Comparison of ENCODE assay signal across 8 cellular contexts in the genomic region with DNA sequence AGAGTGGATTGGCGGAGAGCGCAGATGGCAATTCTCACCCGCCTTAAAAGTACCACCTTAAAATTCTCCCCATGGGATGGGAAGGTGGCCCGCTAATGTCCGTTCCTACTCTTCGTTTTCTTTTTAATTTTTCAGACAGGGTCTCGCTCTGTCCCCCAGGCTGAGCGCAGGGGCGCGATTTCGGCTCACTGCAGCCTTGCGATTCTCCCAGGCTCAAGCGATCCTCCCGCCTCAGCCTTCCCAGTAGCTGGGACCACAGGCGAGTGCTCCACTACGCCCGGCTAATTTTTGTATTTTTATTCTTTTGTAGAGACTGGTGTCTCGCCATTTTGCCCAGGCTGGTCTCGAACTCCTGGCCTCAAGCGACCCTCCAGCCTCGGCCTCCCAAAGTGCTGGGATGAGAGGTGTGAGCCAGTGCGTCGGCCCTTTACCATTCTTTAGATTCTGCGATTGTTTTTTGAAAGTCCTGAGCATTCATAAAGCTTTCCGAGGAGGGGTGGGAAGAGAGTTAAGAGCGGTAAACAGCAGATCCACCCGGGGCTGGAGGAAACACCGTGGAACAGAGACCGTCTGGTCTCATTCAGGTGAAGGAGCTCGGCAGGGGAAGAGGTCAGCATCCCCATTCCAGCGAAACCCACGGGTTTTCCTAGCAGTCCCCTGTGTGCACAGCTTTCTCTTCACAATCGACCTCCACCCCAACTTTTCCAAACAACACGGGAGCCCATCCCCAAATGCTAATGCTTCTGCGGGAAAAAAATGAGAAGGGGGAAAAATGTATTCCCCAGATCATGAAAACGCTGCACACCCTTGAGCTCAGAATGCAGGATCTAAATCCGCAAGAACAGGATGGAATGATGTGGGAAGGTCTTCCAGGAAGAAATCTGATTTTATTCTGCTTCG.
DNase-seq lines count a peak whose midpoint lies in the region; ATAC-seq, FAIRE-seq and TF ChIP-seq lines count a peak whose summit lies in the region.

No MANE protein-coding gene starts in this region.

- H3K27me3 ChIP-seq in WERI-Rb-1 (ENCODE audit: insufficient read depth, low read depth, severe bottlenecking), result peaks cover 15% of the 10 kb centered on the region

- intact Hi-C loops in head of caudate nucleus (cut with DNase I), result no loop called here

- TF ChIP-seq CTCF in WERI-Rb-1 (IDR thresholded peaks at IDR 0.05; ENCODE audit: low read depth, low read length), result no peak

- no peaks in the 10 kb centered on the region for H3K9me3 ChIP-seq in WERI-Rb-1 (ENCODE audit: severe bottlenecking)

- DNase-seq in WERI-Rb-1 (no peak), head of caudate nucleus (no peak), HTR-8/SVneo (ENCODE audit: insufficient read length, low spot score) (no peak)

- H3K36me3 ChIP-seq in WERI-Rb-1, result no peaks in the 10 kb centered on the region

- ATAC-seq in GM19438 (IDR thresholded peaks at IDR 0.05; ENCODE audit: low read depth, unreplicated experiment), result peak; percentile 3
- no peak for ATAC-seq in HG03095 (IDR thresholded peaks at IDR 0.05; ENCODE audit: unreplicated experiment)
- ATAC-seq in HG02885 (IDR thresholded peaks at IDR 0.05; ENCODE audit: poor library complexity, unreplicated experiment), result no peak

- H3K4me3 ChIP-seq in WERI-Rb-1 (ENCODE audit: low read depth, low read length) (peak overlapping the region; percentile 38), iPS-11a (ENCODE audit: low read depth, low read length) (peak overlapping the region; percentile 54), skin epidermis (peak overlapping the region in 5 of 7 experiments; percentile 8 to 39 (median 25))

- no peak for FAIRE-seq in HTR-8/SVneo (lab: Jason Lieb, UNC)

- H3K27ac ChIP-seq in WERI-Rb-1 (no peak overlapping the region), skin epidermis (no peak overlapping the region)
